18 cellular contexts compared by ENCODE assay signal in the genomic region with DNA sequence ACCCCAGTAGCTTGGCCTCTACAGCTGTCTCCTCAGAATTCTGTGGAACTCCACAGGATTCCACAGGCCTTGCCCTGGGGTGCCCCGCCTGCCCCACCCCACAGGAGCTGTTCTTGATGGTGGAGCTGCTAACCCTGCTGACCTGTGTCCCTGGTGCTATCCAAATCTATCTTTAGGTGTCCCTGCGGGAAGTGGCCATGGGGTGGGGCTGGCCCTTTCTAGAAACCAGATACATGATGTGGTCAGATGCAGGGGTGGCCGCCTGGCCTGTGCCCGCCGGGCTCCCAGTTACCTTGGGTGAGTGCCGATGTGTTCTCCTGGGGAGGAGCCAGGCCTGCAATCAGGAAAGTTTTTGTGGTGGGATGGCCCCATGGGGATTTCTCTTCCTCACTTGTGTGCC. TPM values are rescaled to one million over a fixed set of nuclear protein-coding genes. Genes with fewer than 3 reads are reported as not detected.
"Had no signal": no experiment of that assay in that cellular context is flagged by ENCODE, and none has a peak within 500 bp of the region (broad histone marks: within the 10 kb centered on the region; RNA-seq: fewer than 3 reads in every experiment).

No MANE protein-coding gene starts in this region.

- ATAC-seq: activated CD8-positive, alpha-beta T cell treated with anti-CD3 and anti-CD28 coated beads for 36 hours; activated T-cell treated with anti-CD3 and anti-CD28 coated beads, Interleukin-2, amount 50 U/mL, for 72 hours; naive thymus-derived CD4-positive, alpha-beta T cell had no signal

- H3K4me3 ChIP-seq: breast epithelium, dorsolateral prefrontal cortex had no signal

- DNase-seq: activated CD4-positive, alpha-beta T cell treated with anti-CD3 and anti-CD28 coated beads for 4 hours; activated CD8-positive, alpha-beta memory T cell treated with anti-CD3 and anti-CD28 coated beads, Interleukin-2, amount 50 U/mL, for 4 hours; activated CD8-positive, alpha-beta T cell treated with anti-CD3 and anti-CD28 coated beads for 36 hours; activated gamma-delta T cell treated with Interleukin-2 at 50 U/mL for 16 hours; activated naive CD8-positive, alpha-beta T cell treated with anti-CD3 and anti-CD28 coated beads, Interleukin-2, amount 10 ng/mL, durations not matched to agents 7 days and 5 days; activated T-cell treated with anti-CD3 and anti-CD28 coated beads, Interleukin-2, amount 50 U/mL, for 72 hours; anterior cingulate cortex; islet precursor cell; naive thymus-derived CD4-positive, alpha-beta T cell; T-helper 9 cell; trophoblast cell had no signal

- H3K27ac Mint-ChIP-seq: activated CD8-positive, alpha-beta T cell treated with anti-CD3 and anti-CD28 coated beads for 36 hours; activated T-cell treated with anti-CD3 and anti-CD28 coated beads, Interleukin-2, amount 50 U/mL, for 72 hours; mesothelial cell of epicardium; naive thymus-derived CD4-positive, alpha-beta T cell had no signal

- H3K4me1 ChIP-seq: breast epithelium had no signal

- H3K4me1 Mint-ChIP-seq: activated naive CD8-positive, alpha-beta T cell treated with anti-CD3 and anti-CD28 coated beads, Interleukin-2, amount 10 ng/mL, durations not matched to agents 7 days and 5 days; naive thymus-derived CD4-positive, alpha-beta T cell had no signal

- H3K27me3 ChIP-seq: breast epithelium, dorsolateral prefrontal cortex had no signal

- H3K36me3 Mint-ChIP-seq: activated naive CD8-positive, alpha-beta T cell treated with anti-CD3 and anti-CD28 coated beads, Interleukin-2, amount 10 ng/mL, durations not matched to agents 7 days and 5 days had no signal

- H3K27me3 Mint-ChIP-seq: activated CD8-positive, alpha-beta T cell treated with anti-CD3 and anti-CD28 coated beads for 36 hours had no signal

- H3K9me3 ChIP-seq: breast epithelium, neutrophil had no signal

- H3K4me3 Mint-ChIP-seq: activated CD8-positive, alpha-beta T cell treated with anti-CD3 and anti-CD28 coated beads for 36 hours; activated naive CD8-positive, alpha-beta T cell treated with anti-CD3 and anti-CD28 coated beads, Interleukin-2, amount 10 ng/mL, durations not matched to agents 7 days and 5 days; activated T-cell treated with anti-CD3 and anti-CD28 coated beads, Interleukin-2, amount 50 U/mL, for 72 hours; mesothelial cell of epicardium had no signal

- H3K27ac ChIP-seq: breast epithelium, dorsolateral prefrontal cortex, neutrophil, VCaP had no signal

- H3K36me3 ChIP-seq: breast epithelium, neutrophil had no signal

RNA-seq across cellular contexts. Expression of gene WNK2, which starts 34.2 kb away (rescaled TPM):
- total RNA-seq: pulmonary artery endothelial cell, subcutaneous adipose tissue had no signal
- polyA plus RNA-seq: naive thymus-derived CD4-positive, alpha-beta T cell had no signal
